In genomic region chr19:54115071-54116063, GRCh38 we compare ENCODE assay signal across 8 cellular contexts. TPM values are rescaled to one million over a fixed set of nuclear protein-coding genes. Genes with fewer than 3 reads are reported as not detected.
DNase-seq lines count a peak whose midpoint lies in the region; ATAC-seq, FAIRE-seq and TF ChIP-seq lines count a peak whose summit lies in the region.

Gene PRPF31, plus strand, starts transcription at chr19:54115754. Its CDS starts 2,525 bp downstream, at chr19:54118279.
Gene TFPT, minus strand, starts transcription at chr19:54115657. Its CDS starts 388 bp downstream, at chr19:54115269.

- 0% methylated on average over 52 to 60 of the region's 60 CpGs for WGBS in adrenal gland, 4 donors
- whole genome bisulfite sequencing in heart right ventricle, 2 donors = 0% methylated on average over 60 of the region's 60 CpGs
- 1% methylated on average over 57 to 60 of the region's 60 CpGs for WGBS in upper lobe of left lung, 2 donors

- peaks cover 22 to 23% of the 10 kb centered on the region in 2 donors for H3K4me1 ChIP-seq in adrenal gland (replicated peaks in 1 of 2)
- H3K4me1 ChIP-seq in heart right ventricle = peaks cover 10 to 30% (median 26%) of the 10 kb centered on the region in 9 donors
- peaks cover 24 to 31% (median 25%) of the 10 kb centered on the region in 4 donors for H3K4me1 ChIP-seq in upper lobe of left lung

- H3K9me3 ChIP-seq in adrenal gland (replicated peaks in 1 of 3) (no peaks in the 10 kb centered on the region), heart right ventricle (no peaks in the 10 kb centered on the region), upper lobe of left lung (no peaks in the 10 kb centered on the region)

- ATAC-seq in HG02852 (IDR thresholded peaks at IDR 0.05; ENCODE audit: unreplicated experiment) (peak; percentile 76), heart right ventricle (peak; percentile 93 to 97 (median 96)), upper lobe of left lung (ENCODE audit: low FRiP score in 2 of 2) (peak; percentile 96 to 97)

- peak; percentile 100 for FAIRE-seq in GM12892 (lab: Jason Lieb, UNC)

- TF ChIP-seq CTCF in adrenal gland (IDR thresholded peaks at IDR 0.05) (no peak), heart right ventricle (IDR thresholded peaks at IDR 0.05) (no peak), upper lobe of left lung (IDR thresholded peaks at IDR 0.05) (peak in 1 of 6 experiments; percentile 5)

- DNase-seq in GM12892 (ENCODE audit: insufficient read length) = peak; percentile 95
- DNase-seq in NCI-H146 (lab: John Stamatoyannopoulos, UW) = peak; percentile 97
- peak; percentile 81 to 97 (median 92) for DNase-seq in T-helper 1 cell
- DNase-seq in adrenal gland = peak; percentile 95 to 99 (median 98)
- DNase-seq in heart right ventricle = peak; percentile 92 to 98
- DNase-seq in posterior cingulate gyrus = peak; percentile 90 to 99 (median 95)
- DNase-seq in upper lobe of left lung = peak; percentile 88 to 96

- TF ChIP-seq POLR2A in GM12892 (IDR thresholded peaks at IDR 0.05; ENCODE audit: low read depth, low read length) (peak; percentile 88), adrenal gland (IDR thresholded peaks at IDR 0.05) (peak; percentile 57 to 62), upper lobe of left lung (IDR thresholded peaks at IDR 0.05) (peak in 3 of 4 donors; percentile 47 to 82 (median 53))

- peak in 1 of 4 donors; percentile 59 for TF ChIP-seq EP300 in upper lobe of left lung (IDR thresholded peaks at IDR 0.05)

- intact Hi-C loops in adrenal gland (cut with DNase I) (no loop called here), heart right ventricle (cut with DNase I) (loop anchor here in 3 of 10 donors (1.0 to 10.0 kb wide), 4 partner anchors 13 to 251 kb away; partner anchors contain the start of genes CNOT3 (in 2 of the 3), NDUFA3 (in 2 of the 3) and MYADM (in 1 of the 3)), posterior cingulate gyrus (cut with DNase I) (loop anchor here (1.0 kb wide), 2 partner anchors 13 to 22 kb away; partner anchors contain the start of genes CNOT3 and NDUFA3)

- H3K27me3 ChIP-seq in adrenal gland (no peaks in the 10 kb centered on the region), heart right ventricle (no peaks in the 10 kb centered on the region), upper lobe of left lung (no peaks in the 10 kb centered on the region)

- H3K4me3 ChIP-seq in adrenal gland (peak within 1 kb of the TSS; percentile 52 to 81 (median 72)), heart right ventricle (peak within 1 kb of the TSS; percentile 62 to 95 (median 74)), upper lobe of left lung (peak within 1 kb of the TSS; percentile 75 to 99 (median 87))

- H3K36me3 ChIP-seq in adrenal gland (replicated peaks in 1 of 2) (peaks cover 0 to 25% of the 10 kb centered on the region in 2 donors), heart right ventricle (peaks cover 0 to 48% (median 32%) of the 10 kb centered on the region in 9 donors), upper lobe of left lung (peaks cover 4 to 31% (median 21%) of the 10 kb centered on the region in 4 donors)

- H3K27ac ChIP-seq in adrenal gland = peak within 1 kb of the TSS; percentile 73 to 94 (median 84)
- H3K27ac ChIP-seq in heart right ventricle = peak within 1 kb of the TSS; percentile 83 to 96 (median 92)
- peak within 1 kb of the TSS; percentile 84 to 96 (median 90) for H3K27ac ChIP-seq in upper lobe of left lung

RNA-seq across cellular contexts. Expression of gene PRPF31, which starts in this region (rescaled TPM):
- polyA plus RNA-seq in GM12892 (2012; ENCODE audit: missing spikeins) = 59.5 TPM
- total RNA-seq in adrenal gland = 10 to 100 TPM; 36.1 to 72.5 (median 50.7) TPM
- 10 to 100 TPM; 54.4 to 91.7 (median 74.6) TPM for polyA plus RNA-seq in adrenal gland
- total RNA-seq in heart right ventricle = 10 to 100 TPM; 35.9 to 46.4 (median 43.0) TPM
- polyA plus RNA-seq in heart right ventricle = 10 to 100 TPM; 52.1 to 52.8 TPM
- total RNA-seq in upper lobe of left lung = 10 to 100 TPM; 43.9 to 73.3 (median 47.4) TPM

RNA-seq across cellular contexts. Expression of gene TFPT, which starts in this region (rescaled TPM):
- polyA plus RNA-seq in GM12892 (2012; ENCODE audit: missing spikeins) = 10.0 TPM
- total RNA-seq in adrenal gland = 10 to 100 TPM; 19.5 to 25.8 (median 23.2) TPM
- 10 to 100 TPM; 11.4 to 58.6 (median 40.4) TPM for polyA plus RNA-seq in adrenal gland
- 10 to 100 TPM; 11.0 to 16.8 (median 12.9) TPM for total RNA-seq in heart right ventricle
- polyA plus RNA-seq in heart right ventricle = 10 to 100 TPM; 26.0 to 33.8 TPM
- total RNA-seq in upper lobe of left lung = 10 to 100 TPM; 10.5 to 51.3 (median 26.2) TPM

Comparison
In these comparisons a context has a peak if more than half of its experiments do, and no peak if none do; other contexts are left out.
1. Peak in every context shown above with its lines: DNase-seq, ATAC-seq, H3K4me3 ChIP-seq and H3K27ac ChIP-seq.